ENCODE assay signal across 27 cellular contexts in genomic region chr1:91913018-91913417, GRCh38. TPM values are rescaled to one million over a fixed set of nuclear protein-coding genes. Genes with fewer than 3 reads are reported as not detected.
"Had no signal": no experiment of that assay in that cellular context is flagged by ENCODE, and none has a peak within 500 bp of the region (broad histone marks: within the 10 kb centered on the region; RNA-seq: fewer than 3 reads in every experiment).

No MANE protein-coding gene starts in this region.

- H3K36me3 Mint-ChIP-seq: activated naive CD4-positive, alpha-beta T cell treated with anti-CD3 and anti-CD28 coated beads, Interleukin-2, amount 50 U/mL, for 72 hours had no signal

- H3K4me3 Mint-ChIP-seq: nephron progenitor cell had no signal

- H3K27ac ChIP-seq: body of pancreas, esophagus squamous epithelium, sigmoid colon, spleen, thyroid gland, WERI-Rb-1 had no signal

- H3K27me3 ChIP-seq: body of pancreas, esophagus squamous epithelium, sigmoid colon, thyroid gland had no signal

- H3K4me1 ChIP-seq: body of pancreas, esophagus squamous epithelium, sigmoid colon, spleen, thyroid gland had no signal

- H3K27ac Mint-ChIP-seq: activated naive CD4-positive, alpha-beta T cell treated with anti-CD3 and anti-CD28 coated beads, Interleukin-2, amount 50 U/mL, for 72 hours had no signal

- H3K4me3 ChIP-seq: body of pancreas, esophagus squamous epithelium, lung, sigmoid colon, spleen, thyroid gland had no signal

- ATAC-seq: activated naive CD4-positive, alpha-beta T cell treated with anti-CD3 and anti-CD28 coated beads, Interleukin-2, amount 50 U/mL, for 72 hours; body of pancreas; left lobe of liver had no signal

- H3K9me3 Mint-ChIP-seq: activated naive CD4-positive, alpha-beta T cell treated with anti-CD3 and anti-CD28 coated beads, Interleukin-2, amount 50 U/mL, for 72 hours; nephron progenitor cell had no signal

- H3K9me3 ChIP-seq: body of pancreas, esophagus squamous epithelium, sigmoid colon, spleen, thyroid gland had no signal

- H3K4me1 Mint-ChIP-seq: nephron progenitor cell had no signal

- DNase-seq: activated CD4-positive, alpha-beta T cell treated with anti-CD3 and anti-CD28 coated beads for 1 hour; activated CD4-positive, alpha-beta T cell treated with anti-CD3 and anti-CD28 coated beads, Interleukin-2, amount 50 U/mL, for 4 hours; activated gamma-delta T cell; body of pancreas; cortex of kidney; effector CD4-positive, alpha-beta T cell; esophagus squamous epithelium; hypothalamus; kidney; nephron progenitor cell; occipital lobe; posterior cingulate gyrus; sigmoid colon; spleen; stimulated activated CD8-positive, alpha-beta memory T cell treated with anti-CD3 and anti-CD28 coated beads, Interleukin-4, amount 100 ng/mL, for 48 hours; stimulated activated naive CD4-positive, alpha-beta T cell treated with Interleukin-2 at 50 U/mL for 16 hours; SW 1271; thyroid gland; WERI-Rb-1 had no signal

- FAIRE-seq: frontal cortex, kidney had no signal

- H3K36me3 ChIP-seq: esophagus squamous epithelium, sigmoid colon, spleen, thyroid gland, WERI-Rb-1 had no signal

RNA-seq across cellular contexts. Expression of gene BRDT, which starts 36.2 kb away (rescaled TPM):
- total RNA-seq: body of pancreas; esophagus squamous epithelium; frontal cortex; kidney; left lobe of liver; myocyte; occipital lobe; renal cortical epithelial cell; sigmoid colon; T-helper 2 cell treated with Interferon-gamma antibody and Interleukin-4, amounts not matched to agents 100 ng/mL and 5 ng/mL, for 36 hours; urinary bladder had no signal
- polyA plus RNA-seq: lung, sigmoid colon, spleen, urinary bladder had no signal
